Comparison of ENCODE assay signal across 8 cellular contexts in the genomic region with DNA sequence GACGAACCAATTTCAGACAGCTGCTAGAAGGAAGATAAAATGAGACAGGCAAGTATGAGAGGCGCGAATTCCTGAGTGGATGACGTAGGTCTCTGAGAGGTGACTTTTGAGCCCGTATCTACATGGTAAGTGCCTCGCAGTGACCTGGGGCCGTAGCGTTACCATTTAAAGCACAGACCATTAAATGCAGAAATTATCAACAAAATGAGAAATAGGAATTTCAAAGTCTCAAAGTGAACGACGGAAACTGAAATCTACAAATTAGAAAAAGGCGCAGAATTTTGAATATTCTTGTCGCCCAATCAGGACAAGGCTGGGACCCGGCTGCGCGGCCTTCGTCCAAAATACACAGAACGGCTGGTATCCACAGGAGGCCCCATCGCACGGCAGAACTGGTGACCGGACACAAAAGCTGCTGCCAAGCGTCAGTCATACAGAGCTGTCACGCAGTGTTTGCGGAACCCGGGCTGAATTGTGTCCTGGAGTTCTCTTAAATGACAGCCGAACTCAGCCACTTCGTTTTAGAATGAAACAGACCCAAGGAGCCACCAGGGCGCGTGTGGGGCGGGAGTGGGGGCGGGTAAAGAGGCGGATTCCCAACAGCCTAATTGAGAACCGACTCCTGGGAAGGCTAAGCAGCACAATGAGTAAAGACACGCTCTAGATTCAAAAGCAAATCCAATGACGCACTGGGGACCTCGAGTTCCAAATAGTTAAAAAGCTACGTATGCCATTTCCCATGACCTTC. TPM values are rescaled to one million over a fixed set of nuclear protein-coding genes. Genes with fewer than 3 reads are reported as not detected.
DNase-seq lines count a peak whose midpoint lies in the region; ATAC-seq and TF ChIP-seq lines count a peak whose summit lies in the region.

No MANE protein-coding gene starts in this region.

- TF ChIP-seq EP300 in esophagus muscularis mucosa (IDR thresholded peaks at IDR 0.05) = no peak

- H3K27me3 ChIP-seq in esophagus muscularis mucosa (peaks cover 0 to 3% (median 0%) of the 10 kb centered on the region in 4 donors), mucosa of stomach (ENCODE audit: control insufficient read depth, insufficient read depth, low read length) (no peaks in the 10 kb centered on the region)

- no peaks in the 10 kb centered on the region for H3K36me3 Mint-ChIP-seq in activated T-cell treated with anti-CD3 and anti-CD28 coated beads, Interleukin-2, amount 50 U/mL, for 4 hours (ENCODE audit: insufficient read depth)

- intact Hi-C loops in esophagus muscularis mucosa (cut with DNase I) = no loop called here

- ATAC-seq in activated T-cell treated with anti-CD3 and anti-CD28 coated beads, Interleukin-2, amount 50 U/mL, for 4 hours = peak; percentile 4 to 6
- ATAC-seq in HG02840 (IDR thresholded peaks at IDR 0.05; ENCODE audit: low FRiP score, unreplicated experiment) = no peak

- TF ChIP-seq POLR2A in esophagus muscularis mucosa (IDR thresholded peaks at IDR 0.05; ENCODE audit: low read depth) = no peak

- H3K4me3 Mint-ChIP-seq in activated T-cell treated with anti-CD3 and anti-CD28 coated beads, Interleukin-2, amount 50 U/mL, for 4 hours = no peak overlapping the region

- H3K9me3 ChIP-seq in esophagus muscularis mucosa (no peaks in the 10 kb centered on the region), mucosa of stomach (ENCODE audit: control insufficient read depth, low read length) (no peaks in the 10 kb centered on the region)

- no peaks in the 10 kb centered on the region for H3K9me3 Mint-ChIP-seq in activated T-cell treated with anti-CD3 and anti-CD28 coated beads, Interleukin-2, amount 50 U/mL, for 4 hours

- peak in 1 of 3 experiments; percentile 15 for TF ChIP-seq CTCF in esophagus muscularis mucosa (IDR thresholded peaks at IDR 0.05)

- DNase-seq in COLO829 (ENCODE audit: low spot score) (peak; percentile 78), KBM-7 (peak; percentile 93), OCI-M1 (lab: John Stamatoyannopoulos, UW) (peak; percentile 95), esophagus muscularis mucosa (ENCODE audit: extremely low spot score) (peak; percentile 95)
- peak; percentile 47 for DNase-seq in activated T-cell treated with anti-CD3 and anti-CD28 coated beads, Interleukin-2, amount 50 U/mL, for 4 hours
- DNase-seq in stimulated activated CD8-positive, alpha-beta memory T cell treated with anti-CD3 and anti-CD28 coated beads, Interleukin-7, amount 100 ng/mL, for 48 hours (ENCODE audit: extremely low read depth in 1 of 2, low read depth in 1 of 2) = peak; percentile 60 to 69

- H3K4me1 ChIP-seq in esophagus muscularis mucosa (peaks cover 18 to 42% (median 27%) of the 10 kb centered on the region in 4 donors), mucosa of stomach (ENCODE audit: control insufficient read depth, insufficient read depth, low read length) (no peaks in the 10 kb centered on the region)

- H3K4me3 ChIP-seq in esophagus muscularis mucosa (peak overlapping the region; percentile 66 to 92 (median 80)), mucosa of stomach (ENCODE audit: low read length) (peak overlapping the region; percentile 29)

- H3K36me3 ChIP-seq in esophagus muscularis mucosa (no peaks in the 10 kb centered on the region), mucosa of stomach (ENCODE audit: control insufficient read depth, insufficient read depth, low read length) (no peaks in the 10 kb centered on the region)

- in situ Hi-C loops in KBM-7 (cut with MboI; ENCODE audit: low pct_unique_long_range_greater_than_20kb, low sequenced_read_pairs) = no loop called here

- H3K27me3 Mint-ChIP-seq in activated T-cell treated with anti-CD3 and anti-CD28 coated beads, Interleukin-2, amount 50 U/mL, for 4 hours (ENCODE audit: low read depth) = no peaks in the 10 kb centered on the region

- peak overlapping the region; percentile 99 to 100 (median 99) for H3K27ac ChIP-seq in esophagus muscularis mucosa (replicated peaks in 1 of 4)

- WGBS in esophagus muscularis mucosa = under 1% methylated on average over 23 of the region's 36 CpGs

- H3K9ac ChIP-seq in mucosa of stomach (ENCODE audit: low read length) = peak overlapping the region; percentile 90

- peaks cover 13% of the 10 kb centered on the region for H3K4me1 Mint-ChIP-seq in activated T-cell treated with anti-CD3 and anti-CD28 coated beads, Interleukin-2, amount 50 U/mL, for 4 hours (ENCODE audit: low read depth)

RNA-seq across cellular contexts. Expression of gene BOLA1, which starts 13.8 kb away (rescaled TPM):
- total RNA-seq in activated T-cell treated with anti-CD3 and anti-CD28 coated beads, Interleukin-2, amount 50 U/mL, for 4 hours = 10 to 100 TPM; 15.7 to 18.9 (median 17.9) TPM
- total RNA-seq in esophagus muscularis mucosa = 10 to 100 TPM; 31.1 to 45.8 (median 41.6) TPM

RNA-seq across cellular contexts. Expression of gene SV2A, which starts 32.1 kb away (rescaled TPM):
- total RNA-seq in activated T-cell treated with anti-CD3 and anti-CD28 coated beads, Interleukin-2, amount 50 U/mL, for 4 hours = 1 to 10 TPM; 4.8 to 5.4 (median 5.0) TPM
- 1 to 10 TPM; 3.3 to 8.6 (median 5.5) TPM for total RNA-seq in esophagus muscularis mucosa

RNA-seq across cellular contexts. Expression of gene SF3B4, which starts 42.1 kb away (rescaled TPM):
- 100 to 1,000 TPM; 129 to 135 (median 130) TPM for total RNA-seq in activated T-cell treated with anti-CD3 and anti-CD28 coated beads, Interleukin-2, amount 50 U/mL, for 4 hours
- 10 to 100 TPM; 12.1 to 21.6 (median 14.0) TPM for total RNA-seq in esophagus muscularis mucosa

RNA-seq across cellular contexts. Expression of gene MTMR11, which starts 51.1 kb away (rescaled TPM):
- 1 to 10 TPM; 1.3 to 2.5 (median 2.0) TPM for total RNA-seq in activated T-cell treated with anti-CD3 and anti-CD28 coated beads, Interleukin-2, amount 50 U/mL, for 4 hours
- total RNA-seq in esophagus muscularis mucosa = 10 to 100 TPM in 2 of 4 donors, 1 to 10 TPM in 2; 7.3 to 15.0 (median 10.5) TPM

Comparison
In these comparisons a context has a peak if more than half of its experiments do, and no peak if none do; other contexts are left out.
1. RNA of gene SF3B4, which starts 42.1 kb away (total RNA-seq): 129 to 135 TPM in activated T-cell treated with anti-CD3 and anti-CD28 coated beads, Interleukin-2, amount 50 U/mL, for 4 hours; 12.1 to 21.6 TPM in esophagus muscularis mucosa; every median in the first group is over 4 times any median in the second.
2. Peak in every context shown above with its lines, with median percentiles within 50 percentile points of each other: DNase-seq.